19 cellular contexts compared by ENCODE assay signal in genomic region chr2:13000644-13001375, GRCh38.
DNase-seq lines count a peak whose midpoint lies in the region; ATAC-seq, FAIRE-seq and TF ChIP-seq lines count a peak whose summit lies in the region.
"Had no signal": no experiment of that assay in that cellular context is flagged by ENCODE, and none has a peak within 500 bp of the region (broad histone marks: within the 10 kb centered on the region; RNA-seq: fewer than 3 reads in every experiment).

No MANE protein-coding gene starts in this region.

- H3K27ac ChIP-seq in heart right ventricle (peak overlapping the region in 9 of 10 donors; percentile 13 to 75 (median 63)), pancreas (no peak overlapping the region), endodermal cell (ENCODE audit: low read depth, low read length) (no peak overlapping the region), OCI-LY7 (ENCODE audit: low read depth, low read length, poor library complexity, severe bottlenecking) (no peak overlapping the region)
- H3K27ac ChIP-seq: esophagus muscularis mucosa had no signal

- H3K4me1 Mint-ChIP-seq in endodermal cell, result peaks cover 10% of the 10 kb centered on the region
- H3K4me1 Mint-ChIP-seq: activated B cell treated with CpG ODN at 0.5 μM for 24 hours had no signal

- CTCF ChIA-PET in OCI-LY7 (lab: Charles Lee; ENCODE audit: unreplicated experiment), result no interaction called here

- H3K4me3 Mint-ChIP-seq in endodermal cell, result no peak overlapping the region
- H3K4me3 Mint-ChIP-seq: activated B cell treated with CpG ODN at 0.5 μM for 24 hours; dendritic cell treated with granulocyte-macrophage colony-stimulating factor and Interleukin-4, amounts not matched to agents 40 ng/mL and 50 ng/mL, for 4 days; natural killer cell had no signal

- no peak overlapping the region for H2AFZ ChIP-seq in OCI-LY7 (ENCODE audit: low read length)

- POLR2A ChIA-PET in OCI-LY7 (lab: Charles Lee), result interaction anchor here (0.5 to 0.7 kb wide), 3 partner anchors 226 to 484 kb away, joined by 3 to 4 read pairs (median 3); no protein-coding TSS in a partner anchor

- H3K9ac ChIP-seq in endodermal cell (ENCODE audit: extremely low read depth, low read length, poor library complexity, severe bottlenecking), result no peak overlapping the region

- in situ Hi-C loops in astrocyte of the cerebellum (cut with HindIII; ENCODE audit: low sequenced_read_pairs), result loop anchor here (25.0 kb wide), 1 partner anchor 1139 kb away; no protein-coding TSS in a partner anchor

- H3K27me3 Mint-ChIP-seq in endodermal cell (ENCODE audit: insufficient read depth), result peaks cover 26% of the 10 kb centered on the region

- no TSS peak for BruUV-seq in OCI-LY7 (replicated peaks; lab: Mats Ljungman, UMichigan)

- no peak overlapping the region for H3K4me2 ChIP-seq in OCI-LY7 (ENCODE audit: low read length)

- no peak for TF ChIP-seq POLR2A in H54 (IDR thresholded peaks at IDR 0.05; ENCODE audit: low read depth, low read length)

- H3K4me1 ChIP-seq in heart right ventricle (peaks cover 0 to 51% (median 30%) of the 10 kb centered on the region in 9 donors), pancreas (peaks cover 0 to 16% (median 4%) of the 10 kb centered on the region in 3 donors), endodermal cell (ENCODE audit: control insufficient read depth, insufficient read depth, low read length) (peaks cover 8% of the 10 kb centered on the region), OCI-LY7 (ENCODE audit: insufficient read depth, low read length, poor library complexity, severe bottlenecking) (no peaks in the 10 kb centered on the region)

- WGBS in heart right ventricle, 2 donors, result 19 to 26% methylated on average over 12 of the region's 12 CpGs
- WGBS in pancreas, 2 donors, result 32 to 36% methylated on average over 12 of the region's 12 CpGs
- 82 to 86% methylated on average over 10 to 12 of the region's 12 CpGs for WGBS in endodermal cell (ENCODE audit: insufficient coverage in 1 of 2, insufficient read length in 1 of 2), 2 experiments

- H3K27me3 ChIP-seq in H7 (ENCODE audit: control insufficient read depth, insufficient read depth, low read length) (no peaks in the 10 kb centered on the region), heart right ventricle (no peaks in the 10 kb centered on the region), pancreas (no peaks in the 10 kb centered on the region), endodermal cell (ENCODE audit: control insufficient read depth, insufficient read depth, low read length, poor library complexity, severe bottlenecking) (peaks cover 53% of the 10 kb centered on the region)
- H3K27me3 ChIP-seq: esophagus muscularis mucosa had no signal

- H4K20me1 ChIP-seq in OCI-LY7 (ENCODE audit: insufficient read depth, low read length), result no peaks in the 10 kb centered on the region

- DNase-seq in H7 (peak; percentile 8), astrocyte of the cerebellum (ENCODE audit: low read depth) (peak; percentile 37), heart right ventricle (peak in 1 of 2 donors; percentile 83), pancreas (peak in 3 of 6 donors; percentile 20 to 58 (median 23)), H54 (ENCODE audit: insufficient read length, low spot score) (no peak), endodermal cell (no peak), OCI-LY7 (ENCODE audit: low spot score) (no peak), cerebellar nuclear complex (lab: John Stamatoyannopoulos, UW) (no peak)
- DNase-seq: activated B cell treated with CpG ODN at 0.5 μM for 24 hours, COR-L47, natural killer cell, NCI-H2081 treated with DMSO at 0.1 percent for 48 hours, NCI-H69, retina, RPMI8226, substantia nigra had no signal

- no peak for FAIRE-seq in pancreas (lab: Jason Lieb, UNC)
- FAIRE-seq in H54 (lab: Jason Lieb, UNC), result no peak

- no peaks in the 10 kb centered on the region for H3K36me3 ChIP-seq in H7 (replicated peaks; ENCODE audit: control insufficient read depth, insufficient read depth, low read length)
- no peaks in the 10 kb centered on the region for H3K36me3 ChIP-seq in heart right ventricle
- H3K36me3 ChIP-seq in pancreas, result no peaks in the 10 kb centered on the region
- H3K36me3 ChIP-seq in endodermal cell (ENCODE audit: control insufficient read depth, insufficient read depth, low read length), result no peaks in the 10 kb centered on the region
- no peaks in the 10 kb centered on the region for H3K36me3 ChIP-seq in OCI-LY7 (ENCODE audit: insufficient read depth, low read length)
- H3K36me3 ChIP-seq: esophagus muscularis mucosa had no signal

- H3K36me3 Mint-ChIP-seq in endodermal cell (ENCODE audit: low read depth), result no peaks in the 10 kb centered on the region
- H3K36me3 Mint-ChIP-seq: natural killer cell had no signal

- H3K4me3 ChIP-seq in H7 (ENCODE audit: insufficient read depth, low read depth, low read length) (no peak overlapping the region), astrocyte of the cerebellum (ENCODE audit: low read depth, low read length) (no peak overlapping the region), heart right ventricle (peak overlapping the region in 9 of 10 donors; percentile 2 to 41 (median 30)), pancreas (no peak overlapping the region), endodermal cell (ENCODE audit: low read length) (no peak overlapping the region), OCI-LY7 (ENCODE audit: low read depth, low read length, poor library complexity, severe bottlenecking) (no peak overlapping the region)

- no peak overlapping the region for H3K27ac Mint-ChIP-seq in endodermal cell
- H3K27ac Mint-ChIP-seq: activated B cell treated with CpG ODN at 0.5 μM for 24 hours; activated T-helper 2 cell treated with anti-CD3 and anti-CD28 coated beads, Interferon-gamma antibody, Interleukin-2, Interleukin-4, amounts not matched to agents 10 μg/mL and 5 μg/mL and 100 μg/mL, durations not matched to agents 14 hours and 24 hours and 36 hours; dendritic cell treated with granulocyte-macrophage colony-stimulating factor and Interleukin-4, amounts not matched to agents 40 ng/mL and 50 ng/mL, for 4 days; natural killer cell had no signal

- H3K9me3 ChIP-seq in heart right ventricle (no peaks in the 10 kb centered on the region), pancreas (no peaks in the 10 kb centered on the region), endodermal cell (ENCODE audit: control insufficient read depth, low read length) (no peaks in the 10 kb centered on the region), OCI-LY7 (ENCODE audit: low read length) (no peaks in the 10 kb centered on the region)
- H3K9me3 ChIP-seq: esophagus muscularis mucosa had no signal

- intact Hi-C loops in heart right ventricle (cut with DNase I) (loop anchor here in 9 of 10 donors (2.0 to 10.0 kb wide), 17 partner anchors 54 to 1176 kb away; partner anchors contain the start of gene TRIB2 (in 5 of the 9)), pancreas (cut with DNase I) (loop anchor here in 2 of 3 donors (10.0 kb wide), 2 partner anchors 1136 to 1176 kb away; no protein-coding TSS in a partner anchor), OCI-LY7 (cut with micrococcal nuclease; ENCODE audit: unreplicated experiment) (loop anchor here (10.0 kb wide), 1 partner anchor 1306 kb away; no protein-coding TSS in a partner anchor)

- ATAC-seq in heart right ventricle, result peak; percentile 36 to 90 (median 82)
- ATAC-seq in pancreas, result peak; percentile 64 to 87 (median 84)
- ATAC-seq: natural killer cell had no signal

- H3K9me2 ChIP-seq in OCI-LY7 (ENCODE audit: insufficient read depth, low read length), result no peaks in the 10 kb centered on the region

- H3K79me2 ChIP-seq in OCI-LY7 (ENCODE audit: insufficient read depth, low read depth, low read length), result no peaks in the 10 kb centered on the region

- no peaks in the 10 kb centered on the region for H3K9me3 Mint-ChIP-seq in endodermal cell
- H3K9me3 Mint-ChIP-seq: activated B cell treated with CpG ODN at 0.5 μM for 24 hours; activated T-helper 2 cell treated with anti-CD3 and anti-CD28 coated beads, Interferon-gamma antibody, Interleukin-2, Interleukin-4, amounts not matched to agents 10 μg/mL and 5 μg/mL and 100 μg/mL, durations not matched to agents 14 hours and 24 hours and 36 hours; dendritic cell treated with granulocyte-macrophage colony-stimulating factor and Interleukin-4, amounts not matched to agents 40 ng/mL and 50 ng/mL, for 4 days; natural killer cell had no signal

- no peak for TF ChIP-seq CTCF in astrocyte of the cerebellum (IDR thresholded peaks at IDR 0.05; ENCODE audit: low read depth, low read length, missing control alignments)
- TF ChIP-seq CTCF in heart right ventricle (IDR thresholded peaks at IDR 0.05), result no peak
- TF ChIP-seq CTCF in pancreas (IDR thresholded peaks at IDR 0.05), result no peak
- no peak for TF ChIP-seq CTCF in endodermal cell (conservative IDR thresholded peaks at IDR 0.05)
- no peak for TF ChIP-seq CTCF in OCI-LY7 (conservative IDR thresholded peaks at IDR 0.05; ENCODE audit: low read length)

Comparison
In these comparisons a context has a peak if more than half of its experiments do, and no peak if none do; other contexts are left out.
1. DNase-seq: peak in H7 (single experiment) and astrocyte of the cerebellum (single experiment); none in H54 (single experiment), endodermal cell (single experiment), OCI-LY7 (single experiment) and cerebellar nuclear complex (0 of 2).
2. H3K4me3 ChIP-seq: peak in heart right ventricle (9 of 10); none in H7 (single experiment), astrocyte of the cerebellum (single experiment), pancreas (0 of 4), endodermal cell (single experiment) and OCI-LY7 (single experiment).
3. H3K27ac ChIP-seq: peak in heart right ventricle (9 of 10); none in pancreas (0 of 4), endodermal cell (single experiment) and OCI-LY7 (single experiment).